Comparison of ENCODE assay signal across 8 cellular contexts in the genomic region with DNA sequence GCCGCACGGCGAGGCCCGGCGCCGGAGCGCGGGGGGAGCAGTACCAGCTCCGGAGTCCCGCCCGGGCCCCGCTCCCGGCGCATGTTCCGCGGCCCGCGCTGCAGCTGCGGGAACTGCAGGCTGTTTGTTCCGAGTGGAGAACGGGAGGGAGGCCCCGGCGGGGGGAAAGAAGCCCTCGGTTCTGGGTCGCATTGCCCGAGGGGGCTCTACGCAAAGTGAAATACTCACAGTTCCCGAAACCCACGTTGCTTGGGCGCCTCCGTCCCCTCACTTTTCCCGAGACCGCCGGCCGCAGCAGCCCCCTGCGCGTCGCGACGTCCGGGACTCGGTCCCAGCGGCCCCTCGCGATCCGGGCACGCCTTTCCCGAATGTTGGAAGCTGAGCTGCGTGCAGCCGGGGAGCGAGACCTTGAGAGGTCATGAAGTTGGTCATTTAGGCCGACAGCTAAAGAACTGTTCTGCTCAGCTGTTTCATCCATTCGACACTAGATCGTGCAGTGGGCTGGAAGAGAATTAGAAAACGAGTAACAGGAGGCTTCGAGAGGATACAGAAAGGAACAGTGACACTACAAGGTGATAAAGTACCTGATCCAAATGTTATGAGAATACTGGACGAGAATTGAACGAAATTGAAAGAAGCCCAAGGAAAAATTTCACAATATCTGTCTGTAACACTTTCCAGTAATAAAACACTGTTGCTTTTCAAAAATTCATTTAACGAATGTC. TPM values are rescaled to one million over a fixed set of nuclear protein-coding genes. Genes with fewer than 3 reads are reported as not detected.
DNase-seq lines count a peak whose midpoint lies in the region; ATAC-seq and TF ChIP-seq lines count a peak whose summit lies in the region.

No MANE protein-coding gene starts in this region.

- TF ChIP-seq CTCF in HFF-Myc (IDR thresholded peaks at IDR 0.05; ENCODE audit: low read depth, low read length, missing control alignments) (no peak), body of pancreas (IDR thresholded peaks at IDR 0.05) (peak in 3 of 7 experiments; percentile 28 to 37 (median 37))

- H3K4me3 ChIP-seq in HFF-Myc (replicated peaks; ENCODE audit: low read depth, low read length) (peak overlapping the region; percentile 91), body of pancreas (peak overlapping the region; percentile 20 to 38), skin epidermis (peak overlapping the region; percentile 87 to 100 (median 97))

- intact Hi-C loops in activated CD4-positive, alpha-beta T cell treated with anti-CD3 and anti-CD28 coated beads for 36 hours (cut with DNase I, micrococcal nuclease): loop anchor here in 1 of 2 experiments (1.0 to 5.0 kb wide), 7 partner anchors 24 to 312 kb away; a partner anchor contains a TSS
- intact Hi-C loops in body of pancreas (cut with DNase I): no loop called here

- peak overlapping the region; percentile 83 for H3K4me3 Mint-ChIP-seq in activated CD4-positive, alpha-beta T cell treated with anti-CD3 and anti-CD28 coated beads for 36 hours

- POLR2A ChIA-PET in activated CD4-positive, alpha-beta T cell treated with anti-CD3 and anti-CD28 coated beads for 36 hours (lab: Charles Lee): interaction anchor here (0.5 to 1.5 kb wide), 6 partner anchors 24 to 1005 kb away, joined by 3 to 5 read pairs (median 4); a partner anchor contains a TSS

- H3K27ac ChIP-seq in body of pancreas (peak overlapping the region in 3 of 4 donors; percentile 42 to 69 (median 43)), skin epidermis (peak overlapping the region in 18 of 21 experiments; percentile 11 to 90 (median 68))

- peaks cover 15% of the 10 kb centered on the region for H3K4me1 Mint-ChIP-seq in activated CD4-positive, alpha-beta T cell treated with anti-CD3 and anti-CD28 coated beads for 36 hours

- H3K9me3 Mint-ChIP-seq in activated CD4-positive, alpha-beta T cell treated with anti-CD3 and anti-CD28 coated beads for 36 hours (ENCODE audit: low read depth): no peaks in the 10 kb centered on the region

- H3K36me3 ChIP-seq in body of pancreas (replicated peaks in 1 of 2; ENCODE audit: insufficient read depth in 1 of 2, low read depth in 2 of 2): no peaks in the 10 kb centered on the region

- peaks cover 19% of the 10 kb centered on the region for H3K4me1 ChIP-seq in body of pancreas

- CTCF ChIA-PET in activated CD4-positive, alpha-beta T cell treated with anti-CD3 and anti-CD28 coated beads for 36 hours (lab: Charles Lee): interaction anchor here (0.6 to 3.2 kb wide), 14 partner anchors 19 to 245 kb away, joined by 3 to 26 read pairs (median 4); a partner anchor contains a TSS

- no peak for TF ChIP-seq POLR2A in body of pancreas (IDR thresholded peaks at IDR 0.05)

- ATAC-seq in activated CD4-positive, alpha-beta T cell treated with anti-CD3 and anti-CD28 coated beads for 36 hours: peak; percentile 67
- ATAC-seq in body of pancreas (peak; percentile 9), HG03469 (IDR thresholded peaks at IDR 0.05; ENCODE audit: unreplicated experiment) (no peak)

- H3K27me3 ChIP-seq in body of pancreas: no peaks in the 10 kb centered on the region

- H3K27me3 Mint-ChIP-seq in activated CD4-positive, alpha-beta T cell treated with anti-CD3 and anti-CD28 coated beads for 36 hours: peaks cover 11% of the 10 kb centered on the region

- no peaks in the 10 kb centered on the region for H3K9me3 ChIP-seq in body of pancreas

- peak overlapping the region; percentile 83 for H3K27ac Mint-ChIP-seq in activated CD4-positive, alpha-beta T cell treated with anti-CD3 and anti-CD28 coated beads for 36 hours

- no peak for DNase-seq in activated CD4-positive, alpha-beta T cell treated with anti-CD3 and anti-CD28 coated beads for 36 hours
- DNase-seq in activated CD4-positive, alpha-beta T cell treated with anti-CD3 and anti-CD28 coated beads, Interleukin-2, amount 50 U/mL, for 1 hour: no peak
- DNase-seq in HFF-Myc (ENCODE audit: extremely low read depth, low read depth) (no peak), NCI-H69 (lab: John Stamatoyannopoulos, UW) (peak; percentile 78), body of pancreas (peak in 1 of 4 donors; percentile 4), inferior parietal cortex (ENCODE audit: extremely low spot score) (peak; percentile 32)

- 2 to 4% methylated on average over 17 to 57 of the region's 59 CpGs for WGBS in body of pancreas, 2 donors

- H3K36me3 Mint-ChIP-seq in activated CD4-positive, alpha-beta T cell treated with anti-CD3 and anti-CD28 coated beads for 36 hours (ENCODE audit: low read depth): no peaks in the 10 kb centered on the region

RNA-seq across cellular contexts. Expression of a gene that starts 0.6 kb away (rescaled TPM):
- 10 to 100 TPM; 10.6 TPM for total RNA-seq in activated CD4-positive, alpha-beta T cell treated with anti-CD3 and anti-CD28 coated beads for 36 hours
- 1 to 10 TPM in 1 of 2 donors, under 1 TPM in 1; 0.52 to 2.3 TPM for total RNA-seq in body of pancreas

Comparison
In these comparisons a context has a peak if more than half of its experiments do, and no peak if none do; other contexts are left out.
1. DNase-seq: peak in NCI-H69 (single experiment) and inferior parietal cortex (single experiment); none in activated CD4-positive, alpha-beta T cell treated with anti-CD3 and anti-CD28 coated beads for 36 hours (single experiment), activated CD4-positive, alpha-beta T cell treated with anti-CD3 and anti-CD28 coated beads, Interleukin-2, amount 50 U/mL, for 1 hour (single experiment) and HFF-Myc (single experiment).
2. H3K4me3 ChIP-seq: peak in every context shown above with its lines; median percentile 97 in skin epidermis; 91 in HFF-Myc; 29 in body of pancreas.